ENCODE assay signal across 27 cellular contexts in the genomic region with DNA sequence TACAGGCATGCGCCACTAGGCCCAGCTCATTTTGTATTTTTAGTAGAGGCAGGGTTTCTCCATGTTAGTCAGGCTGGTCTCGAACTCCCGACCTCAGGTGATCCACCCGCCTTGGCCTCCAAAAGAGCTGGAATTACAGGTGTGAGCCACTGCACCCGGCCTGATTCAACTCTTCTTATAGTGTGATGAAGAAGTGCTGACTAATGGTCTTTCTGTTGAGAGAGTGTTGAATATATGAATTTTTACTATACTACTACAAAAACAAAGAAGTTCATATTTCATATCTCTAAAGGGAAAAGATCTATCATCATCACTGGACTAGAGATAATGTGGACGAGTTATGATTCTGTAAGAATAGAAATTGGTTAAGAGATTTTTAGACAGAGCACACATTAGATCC.
"Had no signal": no experiment of that assay in that cellular context is flagged by ENCODE, and none has a peak within 500 bp of the region (broad histone marks: within the 10 kb centered on the region; RNA-seq: fewer than 3 reads in every experiment).

No MANE protein-coding gene starts in this region.

- H3K27ac ChIP-seq: colonic mucosa, epithelial cell of prostate, esophagus squamous epithelium, gastrocnemius medialis, heart left ventricle, hepatocyte, left lung, lower lobe of right lung had no signal

- H3K27ac Mint-ChIP-seq: dendritic cell treated with granulocyte-macrophage colony-stimulating factor and Interleukin-4, amounts not matched to agents 40 ng/mL and 50 ng/mL, for 4 days; effector memory CD8-positive, alpha-beta T cell; endodermal cell; immature natural killer cell; mesothelial cell of epicardium had no signal

- H3K79me2 ChIP-seq: hepatocyte had no signal

- H3K4me3 ChIP-seq: colonic mucosa, esophagus squamous epithelium, gastrocnemius medialis, heart left ventricle, hepatocyte, left lung, lower lobe of right lung, mucosa of descending colon had no signal

- DNase-seq: colonic mucosa; cortex of kidney; effector CD8-positive, alpha-beta T cell; effector memory CD8-positive, alpha-beta T cell; endodermal cell; erythroblast; esophagus squamous epithelium; foreskin fibroblast; foreskin melanocyte; gastrocnemius medialis; heart left ventricle; hypothalamus; immature natural killer cell; islet precursor cell; kidney; kidney glomerular epithelial cell; left lung; left ventricle myocardium superior; lower lobe of right lung; mesenchymal stem cell; mucosa of descending colon had no signal

- H3K9me3 ChIP-seq: colonic mucosa, esophagus squamous epithelium, gastrocnemius medialis, heart left ventricle, left lung, lower lobe of right lung, mucosa of descending colon had no signal

- H3K4me2 ChIP-seq: hepatocyte had no signal

- H3K27me3 Mint-ChIP-seq: dendritic cell treated with granulocyte-macrophage colony-stimulating factor and Interleukin-4, amounts not matched to agents 40 ng/mL and 50 ng/mL, for 4 days; effector memory CD8-positive, alpha-beta T cell had no signal

- H3K4me1 Mint-ChIP-seq: immature natural killer cell had no signal

- FAIRE-seq: endometrium had no signal

- H2AFZ ChIP-seq: hepatocyte had no signal

- H3K36me3 ChIP-seq: colonic mucosa, esophagus squamous epithelium, gastrocnemius medialis, left lung, lower lobe of right lung had no signal

- H3K4me3 Mint-ChIP-seq: dendritic cell treated with granulocyte-macrophage colony-stimulating factor and Interleukin-4, amounts not matched to agents 40 ng/mL and 50 ng/mL, for 4 days; effector memory CD8-positive, alpha-beta T cell; endodermal cell; immature natural killer cell; mesothelial cell of epicardium had no signal

- H3K27me3 ChIP-seq: colonic mucosa, esophagus squamous epithelium, gastrocnemius medialis, heart left ventricle, hepatocyte, left lung had no signal

- ATAC-seq: effector memory CD8-positive, alpha-beta T cell; esophagus mucosa; gastrocnemius medialis; heart left ventricle; left lung; left ventricle myocardium superior; lower lobe of right lung; mucosa of descending colon had no signal

- H3K9me3 Mint-ChIP-seq: dendritic cell treated with granulocyte-macrophage colony-stimulating factor and Interleukin-4, amounts not matched to agents 40 ng/mL and 50 ng/mL, for 4 days; endodermal cell; mesothelial cell of epicardium had no signal

- H3K4me1 ChIP-seq: colonic mucosa, esophagus squamous epithelium, gastrocnemius medialis, left lung, lower lobe of right lung had no signal

- H3K36me3 Mint-ChIP-seq: immature natural killer cell, mesothelial cell of epicardium had no signal
